Comparison of ENCODE assay signal across 8 cellular contexts in genomic region chr17:10730956-10731879, GRCh38. TPM values are rescaled to one million over a fixed set of nuclear protein-coding genes. Genes with fewer than 3 reads are reported as not detected.
DNase-seq lines count a peak whose midpoint lies in the region; ATAC-seq and TF ChIP-seq lines count a peak whose summit lies in the region.

No MANE protein-coding gene starts in this region.

- H3K27ac Mint-ChIP-seq in CD8-positive, alpha-beta T cell = no peak overlapping the region
- H3K27ac Mint-ChIP-seq in Caco-2 (ENCODE audit: unreplicated experiment) = no peak overlapping the region

- H3K36me3 Mint-ChIP-seq in CD8-positive, alpha-beta T cell = no peaks in the 10 kb centered on the region
- H3K36me3 Mint-ChIP-seq in Caco-2 (ENCODE audit: insufficient read depth, unreplicated experiment) = no peaks in the 10 kb centered on the region

- CTCF ChIA-PET in CD8-positive, alpha-beta T cell (lab: Charles Lee) = interaction anchor here (2.0 kb wide), 1 partner anchor 84 kb away, joined by 4 read pairs; no protein-coding TSS in a partner anchor
- CTCF ChIA-PET in Panc1 (lab: Charles Lee) (no interaction called here), Caco-2 (lab: Charles Lee) (interaction anchor here (0.7 kb wide), 1 partner anchor 36 kb away, joined by 3 read pairs; no protein-coding TSS in a partner anchor)

- BruUV-seq in Panc1 (replicated peaks; lab: Mats Ljungman, UMichigan) = no TSS peak
- BruUV-seq in Caco-2 (replicated peaks; lab: Mats Ljungman, UMichigan) = no TSS peak

- H3K9me3 Mint-ChIP-seq in CD8-positive, alpha-beta T cell = no peaks in the 10 kb centered on the region
- no peaks in the 10 kb centered on the region for H3K9me3 Mint-ChIP-seq in Caco-2 (ENCODE audit: unreplicated experiment)

- in situ Hi-C loops in Panc1 (cut with HindIII; ENCODE audit: low pct_unique_long_range_greater_than_20kb, low sequenced_read_pairs) = no loop called here

- no peak overlapping the region for H3K4me3 ChIP-seq in CD8-positive, alpha-beta T cell (ENCODE audit: low read depth, low read length)
- H3K4me3 ChIP-seq in Panc1 (ENCODE audit: low read depth in 2 of 2, low read length in 2 of 2) = peak overlapping the region in 1 of 2 experiments; percentile 69; a peak in 1 of 4 replicates
- H3K4me3 ChIP-seq in fibroblast of pulmonary artery (replicated peaks; ENCODE audit: low read depth, low read length) = peak overlapping the region; percentile 65
- H3K4me3 ChIP-seq in ovary = no peak overlapping the region
- H3K4me3 ChIP-seq in Caco-2 (ENCODE audit: low read depth, low read length) = no peak overlapping the region

- H3K36me3 ChIP-seq in CD8-positive, alpha-beta T cell (ENCODE audit: insufficient read depth, low read length) = no peaks in the 10 kb centered on the region
- H3K36me3 ChIP-seq in Panc1 (ENCODE audit: control insufficient read depth, insufficient read depth, low read length) = no peaks in the 10 kb centered on the region
- no peaks in the 10 kb centered on the region for H3K36me3 ChIP-seq in ovary
- H3K36me3 ChIP-seq in Caco-2 (ENCODE audit: control insufficient read depth, insufficient read depth, low read length) = no peaks in the 10 kb centered on the region

- POLR2A ChIA-PET in CD8-positive, alpha-beta T cell (lab: Charles Lee) = interaction anchor here (0.9 to 2.8 kb wide), 2 partner anchors 14 to 30 kb away, joined by 3 to 10 read pairs; no protein-coding TSS in a partner anchor
- POLR2A ChIA-PET in Panc1 (lab: Charles Lee) (no interaction called here), Caco-2 (lab: Charles Lee) (no interaction called here)

- no peak for TF ChIP-seq EP300 in ovary (IDR thresholded peaks at IDR 0.05)

- H3K4me1 Mint-ChIP-seq in CD8-positive, alpha-beta T cell (ENCODE audit: low read depth) = peaks cover 18% of the 10 kb centered on the region
- peaks cover 6% of the 10 kb centered on the region for H3K4me1 Mint-ChIP-seq in Caco-2 (ENCODE audit: low read depth, unreplicated experiment)

- no peaks in the 10 kb centered on the region for H3K9me3 ChIP-seq in CD8-positive, alpha-beta T cell (ENCODE audit: low read length)
- no peaks in the 10 kb centered on the region for H3K9me3 ChIP-seq in Panc1 (ENCODE audit: control insufficient read depth, insufficient read depth, low read depth, low read length)
- H3K9me3 ChIP-seq in ovary = no peaks in the 10 kb centered on the region
- no peaks in the 10 kb centered on the region for H3K9me3 ChIP-seq in Caco-2

- no peak for ATAC-seq in CD8-positive, alpha-beta T cell
- ATAC-seq in Panc1 = no peak

- H3K27me3 ChIP-seq in CD8-positive, alpha-beta T cell (ENCODE audit: insufficient read depth, low read length) = no peaks in the 10 kb centered on the region
- H3K27me3 ChIP-seq in Panc1 (ENCODE audit: control insufficient read depth, insufficient read depth, low read length) (no peaks in the 10 kb centered on the region), ovary (no peaks in the 10 kb centered on the region), Caco-2 (replicated peaks; ENCODE audit: control insufficient read depth, insufficient read depth, low read length) (no peaks in the 10 kb centered on the region)

- peaks cover 7% of the 10 kb centered on the region for H3K27me3 Mint-ChIP-seq in CD8-positive, alpha-beta T cell (ENCODE audit: low read depth)
- no peaks in the 10 kb centered on the region for H3K27me3 Mint-ChIP-seq in Caco-2 (ENCODE audit: insufficient read depth, unreplicated experiment)

- peaks cover 8% of the 10 kb centered on the region for H3K4me1 ChIP-seq in CD8-positive, alpha-beta T cell (ENCODE audit: insufficient read depth, low read length)
- H3K4me1 ChIP-seq in Panc1 (ENCODE audit: control insufficient read depth, insufficient read depth, low read length) (peaks cover 3% of the 10 kb centered on the region; the same call in 1 of the 2 replicates), ovary (ENCODE audit: insufficient read depth) (peaks cover 2% of the 10 kb centered on the region), Caco-2 (0 out of 2 replicates have a peak, but pooled peaks cover 5% of the 10 kb centered on the region)

- no peak overlapping the region for H3K27ac ChIP-seq in CD8-positive, alpha-beta T cell (ENCODE audit: low read depth, low read length)
- H3K27ac ChIP-seq in Panc1 (ENCODE audit: low read length) (peak overlapping the region; percentile 79; the same call in 1 of the 2 replicates), ovary (peak overlapping the region in 1 of 2 donors; percentile 98)

- peak overlapping the region; percentile 83 for H3K4me3 Mint-ChIP-seq in CD8-positive, alpha-beta T cell
- no peak overlapping the region for H3K4me3 Mint-ChIP-seq in Caco-2 (ENCODE audit: unreplicated experiment)

- no peak for DNase-seq in CD8-positive, alpha-beta T cell
- no peak for DNase-seq in Panc1 (ENCODE audit: low read depth, low spot score)
- no peak for DNase-seq in fibroblast of pulmonary artery (ENCODE audit: low read depth)
- DNase-seq in ovary = peak in 4 of 5 donors; percentile 33 to 48 (median 38)
- no peak for DNase-seq in Caco-2
- DNase-seq in pons (ENCODE audit: low spot score) = no peak
- DNase-seq in superior temporal gyrus (ENCODE audit: extremely low spot score) = no peak
- no peak for DNase-seq in NCI-H1092 treated with DMSO at 0.1 percent for 48 hours (lab: John Stamatoyannopoulos, UW)

- no peak for TF ChIP-seq CTCF in CD8-positive, alpha-beta T cell (IDR thresholded peaks at IDR 0.05)
- TF ChIP-seq CTCF in Panc1 (IDR thresholded peaks at IDR 0.05) (no peak), fibroblast of pulmonary artery (IDR thresholded peaks at IDR 0.05; ENCODE audit: low read length, missing control alignments) (no peak), ovary (IDR thresholded peaks at IDR 0.05) (no peak), Caco-2 (IDR thresholded peaks at IDR 0.05; ENCODE audit: insufficient read depth in 1 of 2, low read depth in 1 of 2, low read length in 1 of 2, severe bottlenecking in 1 of 2, unreplicated experiment in 1 of 2) (no peak)

- intact Hi-C loops in CD8-positive, alpha-beta T cell (cut with DNase I, micrococcal nuclease) = no loop called here
- intact Hi-C loops in Panc1 (cut with micrococcal nuclease; ENCODE audit: unreplicated experiment) (no loop called here), ovary (cut with DNase I) (loop anchor here in 1 of 4 donors (5.0 kb wide), 1 partner anchor 111 kb away; no protein-coding TSS in a partner anchor), Caco-2 (cut with micrococcal nuclease; ENCODE audit: unreplicated experiment) (loop anchor here (10.0 kb wide), 1 partner anchor 86 kb away; no protein-coding TSS in a partner anchor)

- 46 to 65% (median 51%) methylated on average over 19 of the region's 19 CpGs for WGBS in ovary, 3 donors

- TF ChIP-seq POLR2A in ovary (IDR thresholded peaks at IDR 0.05) = no peak

RNA-seq across cellular contexts. Expression of gene TMEM220, which starts 1.4 kb away (rescaled TPM):
- total RNA-seq in CD8-positive, alpha-beta T cell = 1 to 10 TPM; 3.5 TPM
- total RNA-seq in Panc1 (2021; ENCODE audit: unreplicated experiment) (9.3 TPM), ovary (10 to 100 TPM in 3 of 7 donors, 1 to 10 TPM in 4; 5.4 to 14.1 (median 9.8) TPM), Caco-2 (2022) (not detected in 2 replicates)
- polyA plus RNA-seq in Panc1 (2012; ENCODE audit: insufficient read length) = 9.6 TPM
- 10 to 100 TPM in 1 of 2 donors, 1 to 10 TPM in 1; 8.4 to 11.0 TPM for polyA plus RNA-seq in ovary

RNA-seq across cellular contexts. Expression of gene ADPRM, which starts 33.8 kb away (rescaled TPM):
- 10 to 100 TPM; 24.9 to 25.7 TPM for total RNA-seq in CD8-positive, alpha-beta T cell
- total RNA-seq in Panc1 (2021; ENCODE audit: unreplicated experiment) (2.4 TPM), ovary (10 to 100 TPM; 12.4 to 17.7 (median 13.0) TPM), Caco-2 (2022) (2.3 and 2.5 TPM in 2 replicates)
- 2.3 TPM for polyA plus RNA-seq in Panc1 (2012; ENCODE audit: insufficient read length)
- 10 to 100 TPM; 16.5 to 21.6 TPM for polyA plus RNA-seq in ovary

RNA-seq across cellular contexts. Expression of gene SCO1, which starts 33.9 kb away (rescaled TPM):
- total RNA-seq in CD8-positive, alpha-beta T cell = 10 to 100 TPM; 14.2 to 17.1 TPM
- total RNA-seq in Panc1 (2021; ENCODE audit: unreplicated experiment) = 28.0 TPM
- 21.7 TPM for polyA plus RNA-seq in Panc1 (2012; ENCODE audit: insufficient read length)
- 10 to 100 TPM in 6 of 7 donors, 1 to 10 TPM in 1; 9.5 to 26.5 (median 20.7) TPM for total RNA-seq in ovary
- polyA plus RNA-seq in ovary = 10 to 100 TPM; 10.8 to 22.3 TPM
- total RNA-seq in Caco-2 (2022) = 26.3 and 26.8 TPM in 2 replicates

Comparison
In these comparisons a context has a peak if more than half of its experiments do, and no peak if none do; other contexts are left out.
1. DNase-seq: peak in ovary (4 of 5); none in CD8-positive, alpha-beta T cell (0 of 7), Panc1 (single experiment), fibroblast of pulmonary artery (single experiment), Caco-2 (0 of 2), pons (single experiment), superior temporal gyrus (single experiment) and NCI-H1092 treated with DMSO at 0.1 percent for 48 hours (single experiment).